In the genomic region with DNA sequence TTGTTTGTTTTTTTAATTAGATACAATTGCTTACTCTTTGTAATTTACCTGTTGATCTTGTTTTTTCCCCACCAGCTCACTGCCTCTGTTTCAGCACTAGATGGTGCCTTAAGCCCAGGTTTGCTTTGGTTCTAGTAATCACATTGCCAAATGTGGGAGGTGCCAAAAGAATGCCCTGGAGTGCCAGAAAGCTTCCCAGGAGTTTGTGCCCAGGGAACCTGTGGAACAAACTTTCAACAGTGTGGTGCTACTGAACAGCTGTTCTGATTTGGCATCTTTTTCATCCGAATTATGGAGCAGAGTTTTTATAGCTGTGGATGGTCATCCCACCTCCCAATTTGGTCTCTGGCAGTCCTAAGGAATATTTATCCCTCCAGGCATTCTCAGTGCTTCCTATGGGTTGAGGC, we compare ENCODE assay signal across 8 cellular contexts.
DNase-seq lines count a peak whose midpoint lies in the region; ATAC-seq, FAIRE-seq and TF ChIP-seq lines count a peak whose summit lies in the region.

No MANE protein-coding gene starts in this region.

- H3K27ac ChIP-seq in right atrium auricular region, result no peak overlapping the region

- no peaks in the 10 kb centered on the region for H3K36me3 ChIP-seq in right atrium auricular region

- FAIRE-seq in urothelium cell line (lab: Jason Lieb, UNC), result no peak

- ATAC-seq in Right ventricle myocardium superior (ENCODE audit: poor library complexity), result peak; percentile 55
- peak; percentile 39 for ATAC-seq in left ventricle myocardium superior
- no peak for ATAC-seq in HG03460 (IDR thresholded peaks at IDR 0.05; ENCODE audit: unreplicated experiment)
- no peak for ATAC-seq in HG02938 (IDR thresholded peaks at IDR 0.05; ENCODE audit: unreplicated experiment)

- intact Hi-C loops in Right ventricle myocardium superior (cut with DNase I) (no loop called here), left ventricle myocardium superior (cut with micrococcal nuclease) (no loop called here)

- H3K9me3 ChIP-seq in right atrium auricular region, result no peaks in the 10 kb centered on the region

- H3K4me3 ChIP-seq in right atrium auricular region, result no peak overlapping the region

- H3K4me1 ChIP-seq in right atrium auricular region, result no peaks in the 10 kb centered on the region

- peak in 1 of 2 donors; percentile 68 for TF ChIP-seq CTCF in right atrium auricular region (IDR thresholded peaks at IDR 0.05)

- H3K27me3 ChIP-seq in right atrium auricular region, result no peaks in the 10 kb centered on the region

- DNase-seq in Right ventricle myocardium superior (no peak), right atrium auricular region (ENCODE audit: low spot score) (no peak), SK-N-DZ (ENCODE audit: low spot score) (peak; percentile 45), left ventricle myocardium superior (no peak), urothelium cell line (ENCODE audit: low spot score) (peak; percentile 26), NCI-H1436 (lab: John Stamatoyannopoulos, UW) (no peak)

Comparison
In these comparisons a context has a peak if more than half of its experiments do, and no peak if none do; other contexts are left out.
1. ATAC-seq: peak in Right ventricle myocardium superior (single experiment) and left ventricle myocardium superior (single experiment); none in HG03460 (single experiment) and HG02938 (single experiment).
2. DNase-seq: peak in SK-N-DZ (single experiment) and urothelium cell line (single experiment); none in Right ventricle myocardium superior (single experiment), right atrium auricular region (single experiment), left ventricle myocardium superior (single experiment) and NCI-H1436 (single experiment).